21 cellular contexts compared by ENCODE assay signal in genomic region chr22:23102776-23103175, GRCh38. TPM values are rescaled to one million over a fixed set of nuclear protein-coding genes. Genes with fewer than 3 reads are reported as not detected.
DNase-seq lines count a peak whose midpoint lies in the region; ATAC-seq and TF ChIP-seq lines count a peak whose summit lies in the region.
"Had no signal": no experiment of that assay in that cellular context is flagged by ENCODE, and none has a peak within 500 bp of the region (broad histone marks: within the 10 kb centered on the region; RNA-seq: fewer than 3 reads in every experiment).

No MANE protein-coding gene starts in this region.

- TF ChIP-seq POLR2A in thyroid gland (IDR thresholded peaks at IDR 0.05) = no peak

- no peaks in the 10 kb centered on the region for H3F3A ChIP-seq in neural progenitor cell (ENCODE audit: low read depth)

- DNase-seq in DMS79 (lab: John Stamatoyannopoulos, UW) (peak; percentile 9), DMS79 treated with DMSO at 0.1 percent for 48 hours (lab: John Stamatoyannopoulos, UW) (no peak), caudate nucleus (lab: John Stamatoyannopoulos, UW) (peak in 4 of 61 donors; percentile 10 to 39 (median 24)), neural progenitor cell (ENCODE audit: low spot score) (no peak), thyroid gland (peak; percentile 59 to 67), middle frontal gyrus (ENCODE audit: extremely low spot score, low spot score) (no peak), COLO668 (lab: John Stamatoyannopoulos, UW; ENCODE audit: unreplicated experiment) (no peak)
- no peak for DNase-seq in CD8-positive, alpha-beta T cell
- DNase-seq: Calu3; CD4-positive, alpha-beta memory T cell; DMS153; GF-D8; MG63; NCI-H1048; NCI-H1417 treated with DMSO at 0.1 percent for 48 hours; NCI-H187; NCI-H526 had no signal

- H3K79me2 ChIP-seq in neural progenitor cell (ENCODE audit: low read depth) = no peaks in the 10 kb centered on the region

- 81 to 83% methylated on average over 2 to 3 of the region's 3 CpGs for WGBS in thyroid gland, 2 donors

- H3K9ac ChIP-seq in neural progenitor cell = no peak overlapping the region
- H3K9ac ChIP-seq: BLaER1 treated with 17β-estradiol and CSF1 and Interleukin-3, amounts not matched to agents 10 nM and 100 nM had no signal

- H3K9me3 ChIP-seq in neural progenitor cell (ENCODE audit: low read depth) (no peaks in the 10 kb centered on the region), thyroid gland (no peaks in the 10 kb centered on the region)
- no peaks in the 10 kb centered on the region for H3K9me3 ChIP-seq in CD8-positive, alpha-beta T cell (ENCODE audit: low read length)
- H3K9me3 ChIP-seq: BLaER1 treated with 17β-estradiol and CSF1 and Interleukin-3, amounts not matched to agents 10 nM and 100 nM; MG63 had no signal

- no peak overlapping the region for H3K4me3 Mint-ChIP-seq in neural progenitor cell
- no peak overlapping the region for H3K4me3 Mint-ChIP-seq in CD8-positive, alpha-beta T cell
- H3K4me3 Mint-ChIP-seq: CD4-positive, alpha-beta memory T cell had no signal

- peaks cover 3% of the 10 kb centered on the region for H3K36me3 Mint-ChIP-seq in neural progenitor cell
- no peaks in the 10 kb centered on the region for H3K36me3 Mint-ChIP-seq in CD8-positive, alpha-beta T cell
- H3K36me3 Mint-ChIP-seq: CD4-positive, alpha-beta memory T cell had no signal

- H3K27me3 ChIP-seq in neural progenitor cell (no peaks in the 10 kb centered on the region), thyroid gland (no peaks in the 10 kb centered on the region)
- no peaks in the 10 kb centered on the region for H3K27me3 ChIP-seq in CD8-positive, alpha-beta T cell (ENCODE audit: insufficient read depth, low read length)
- H3K27me3 ChIP-seq: BLaER1 treated with 17β-estradiol and CSF1 and Interleukin-3, amounts not matched to agents 10 nM and 100 nM; MG63 had no signal

- H3K4me1 ChIP-seq in neural progenitor cell (no peaks in the 10 kb centered on the region), thyroid gland (peaks cover 22 to 43% of the 10 kb centered on the region in 2 donors)
- no peaks in the 10 kb centered on the region for H3K4me1 ChIP-seq in CD8-positive, alpha-beta T cell (ENCODE audit: insufficient read depth, low read length)

- H4K20me1 ChIP-seq in neural progenitor cell (ENCODE audit: low read depth) = peaks cover 70% of the 10 kb centered on the region

- peak overlapping the region; percentile 33 for H3K27ac Mint-ChIP-seq in neural progenitor cell
- no peak overlapping the region for H3K27ac Mint-ChIP-seq in CD8-positive, alpha-beta T cell

- ATAC-seq in CD8-positive, alpha-beta T cell = no peak

- POLR2A ChIA-PET in CD8-positive, alpha-beta T cell (lab: Charles Lee) = interaction anchor here (0.7 kb wide), 1 partner anchor 188 kb away, joined by 3 read pairs; no protein-coding TSS in a partner anchor

- H3K27me3 Mint-ChIP-seq in neural progenitor cell (ENCODE audit: insufficient read depth, low read depth) = peaks cover 5% of the 10 kb centered on the region
- H3K27me3 Mint-ChIP-seq in CD8-positive, alpha-beta T cell (ENCODE audit: low read depth) = no peaks in the 10 kb centered on the region
- H3K27me3 Mint-ChIP-seq: CD4-positive, alpha-beta memory T cell had no signal

- intact Hi-C loops in thyroid gland (cut with DNase I) = no loop called here
- intact Hi-C loops in CD8-positive, alpha-beta T cell (cut with DNase I, micrococcal nuclease) = no loop called here

- H3K4me3 ChIP-seq in neural progenitor cell (no peak overlapping the region), thyroid gland (replicated peaks in 1 of 3) (no peak overlapping the region)
- no peak overlapping the region for H3K4me3 ChIP-seq in CD8-positive, alpha-beta T cell (ENCODE audit: low read depth, low read length)
- H3K4me3 ChIP-seq: BLaER1 treated with 17β-estradiol and CSF1 and Interleukin-3, amounts not matched to agents 10 nM and 100 nM; MG63 had no signal

- CTCF ChIA-PET in CD8-positive, alpha-beta T cell (lab: Charles Lee) = no interaction called here

- TF ChIP-seq CTCF in neural progenitor cell (IDR thresholded peaks at IDR 0.05) = no peak
- no peak for TF ChIP-seq CTCF in thyroid gland (IDR thresholded peaks at IDR 0.05)
- TF ChIP-seq CTCF in CD8-positive, alpha-beta T cell (IDR thresholded peaks at IDR 0.05) = no peak

- no peak overlapping the region for H2AFZ ChIP-seq in neural progenitor cell (replicated peaks)

- H3K4me1 Mint-ChIP-seq in neural progenitor cell = no peaks in the 10 kb centered on the region
- H3K4me1 Mint-ChIP-seq in CD8-positive, alpha-beta T cell (ENCODE audit: low read depth) = no peaks in the 10 kb centered on the region
- H3K4me1 Mint-ChIP-seq: CD4-positive, alpha-beta memory T cell had no signal

- no peaks in the 10 kb centered on the region for H3K36me3 ChIP-seq in neural progenitor cell
- no peaks in the 10 kb centered on the region for H3K36me3 ChIP-seq in thyroid gland
- H3K36me3 ChIP-seq in CD8-positive, alpha-beta T cell (ENCODE audit: insufficient read depth, low read length) = no peaks in the 10 kb centered on the region
- H3K36me3 ChIP-seq: MG63 had no signal

- H3K27ac ChIP-seq in caudate nucleus (ENCODE audit: low read depth, low read length) = peak overlapping the region; percentile 64
- no peak overlapping the region for H3K27ac ChIP-seq in neural progenitor cell
- no peak overlapping the region for H3K27ac ChIP-seq in thyroid gland
- H3K27ac ChIP-seq in CD8-positive, alpha-beta T cell (ENCODE audit: low read depth, low read length) = no peak overlapping the region
- H3K27ac ChIP-seq: 22Rv1; BLaER1 treated with 17β-estradiol and CSF1 and Interleukin-3, amounts not matched to agents 10 nM and 100 nM had no signal

- no peak overlapping the region for H3K4me2 ChIP-seq in neural progenitor cell

- no peaks in the 10 kb centered on the region for H3K9me3 Mint-ChIP-seq in neural progenitor cell
- H3K9me3 Mint-ChIP-seq in CD8-positive, alpha-beta T cell = no peaks in the 10 kb centered on the region

RNA-seq across cellular contexts. Expression of gene GNAZ, which starts 32.5 kb away (rescaled TPM):
- total RNA-seq in neural progenitor cell (ENCODE audit: low replicate concordance) = 16.5 and 31.3 TPM in 2 replicates
- 1 to 10 TPM; 4.2 to 8.2 (median 4.8) TPM for total RNA-seq in thyroid gland
- total RNA-seq in CD8-positive, alpha-beta T cell = not detected

RNA-seq across cellular contexts. Expression of gene RSPH14, which starts 39.0 kb away (rescaled TPM):
- total RNA-seq in neural progenitor cell (ENCODE audit: low replicate concordance) = 0.43 and 2.0 TPM in 2 replicates
- 1 to 10 TPM in 2 of 4 donors, not detected in 2; 1.1 to 3.0 TPM for total RNA-seq in thyroid gland
- under 1 TPM in 1 of 2 experiments, not detected in 1; 0.71 TPM for total RNA-seq in CD8-positive, alpha-beta T cell
- total RNA-seq: Calu3; CD4-positive, alpha-beta memory T cell; H4; LHCN-M2 had no signal

RNA-seq across cellular contexts. Expression of gene RAB36, which starts 42.5 kb away (rescaled TPM):
- total RNA-seq in neural progenitor cell (ENCODE audit: low replicate concordance) (2.1 and 2.9 TPM in 2 replicates), thyroid gland (10 to 100 TPM; 10.9 to 33.4 (median 27.8) TPM)
- under 1 TPM; 0.52 to 0.64 TPM for total RNA-seq in CD8-positive, alpha-beta T cell

Comparison
In these comparisons a context has a peak if more than half of its experiments do, and no peak if none do; other contexts are left out.
1. DNase-seq: peak in DMS79 (single experiment) and thyroid gland (2 of 2); none in DMS79 treated with DMSO at 0.1 percent for 48 hours (single experiment), neural progenitor cell (single experiment), middle frontal gyrus (single experiment), CD8-positive, alpha-beta T cell (0 of 7) and COLO668 (single experiment).
2. RNA of gene GNAZ, which starts 32.5 kb away (total RNA-seq): 16.5 to 31.3 TPM in neural progenitor cell and 4.2 to 8.2 TPM in thyroid gland; not detected in CD8-positive, alpha-beta T cell; every median in the first group is over 4 times any median in the second.